Comparison of ENCODE assay signal across 18 cellular contexts in genomic region chr3:150344079-150344478, GRCh38.
"Had no signal": no experiment of that assay in that cellular context is flagged by ENCODE, and none has a peak within 500 bp of the region (broad histone marks: within the 10 kb centered on the region; RNA-seq: fewer than 3 reads in every experiment).

No MANE protein-coding gene starts in this region.

- H3K4me1 Mint-ChIP-seq: activated CD8-positive, alpha-beta memory T cell treated with anti-CD3 and anti-CD28 coated beads, Interleukin-2, amount 10 ng/mL, durations not matched to agents 7 days and 5 days; memory B cell; stimulated activated effector memory CD8-positive, alpha-beta T cell treated with anti-CD3 and anti-CD28 coated beads, Interleukin-12 subunit alpha, Interleukin-12 subunit beta, amount 100 ng/mL, for 72 hours; T-cell had no signal

- H3K4me3 ChIP-seq: cardiac muscle cell, left ventricle myocardium inferior, thyroid gland, vagina had no signal

- H3K36me3 ChIP-seq: cardiac muscle cell, left ventricle myocardium inferior, thyroid gland, vagina had no signal

- H3K9me3 Mint-ChIP-seq: activated CD4-positive, alpha-beta memory T cell treated with anti-CD3 and anti-CD28 coated beads for 36 hours; activated naive CD4-positive, alpha-beta T cell treated with anti-CD3 and anti-CD28 coated beads for 36 hours; activated T-helper 2 cell treated with anti-CD3 and anti-CD28 coated beads, Interferon-gamma antibody, Interleukin-2, Interleukin-4, amounts not matched to agents 10 μg/mL and 5 μg/mL and 100 μg/mL, durations not matched to agents 14 hours and 24 hours and 36 hours; memory B cell; natural killer cell treated with Interleukin-12 subunit alpha and Interleukin-12 subunit beta and Interleukin-15 and Interleukin-18, amount 100 ng/mL, for 72 hours; stimulated activated effector memory CD8-positive, alpha-beta T cell treated with anti-CD3 and anti-CD28 coated beads, Interleukin-12 subunit alpha, Interleukin-12 subunit beta, amount 100 ng/mL, for 72 hours; T-cell had no signal

- H3K27ac Mint-ChIP-seq: activated CD4-positive, alpha-beta memory T cell treated with anti-CD3 and anti-CD28 coated beads for 36 hours; activated CD8-positive, alpha-beta memory T cell treated with anti-CD3 and anti-CD28 coated beads, Interleukin-2, amount 10 ng/mL, durations not matched to agents 7 days and 5 days; activated naive CD4-positive, alpha-beta T cell treated with anti-CD3 and anti-CD28 coated beads for 36 hours; activated T-helper 2 cell treated with anti-CD3 and anti-CD28 coated beads, Interferon-gamma antibody, Interleukin-2, Interleukin-4, amounts not matched to agents 10 μg/mL and 5 μg/mL and 100 μg/mL, durations not matched to agents 14 hours and 24 hours and 36 hours; memory B cell; natural killer cell treated with Interleukin-12 subunit alpha and Interleukin-12 subunit beta and Interleukin-15 and Interleukin-18, amount 100 ng/mL, for 72 hours; stimulated activated effector memory CD8-positive, alpha-beta T cell treated with anti-CD3 and anti-CD28 coated beads, Interleukin-12 subunit alpha, Interleukin-12 subunit beta, amount 100 ng/mL, for 72 hours; T-cell had no signal

- H3K27me3 ChIP-seq: cardiac muscle cell, thyroid gland, vagina had no signal

- H3K9me3 ChIP-seq: left ventricle myocardium inferior, thyroid gland, vagina had no signal

- DNase-seq: activated CD4-positive, alpha-beta memory T cell treated with anti-CD3 and anti-CD28 coated beads for 36 hours; activated CD8-positive, alpha-beta memory T cell treated with anti-CD3 and anti-CD28 coated beads, Interleukin-2, amount 10 ng/mL, durations not matched to agents 7 days and 5 days; activated naive CD4-positive, alpha-beta T cell treated with anti-CD3 and anti-CD28 coated beads for 36 hours; activated T-cell treated with anti-CD3 and anti-CD28 coated beads, Interleukin-2, amount 50 U/mL, for 1 hour; hippocampal formation; kidney; left ventricle myocardium inferior; stimulated activated CD4-positive, alpha-beta T cell treated with anti-CD3 and anti-CD28 coated beads, Interleukin-12 subunit alpha, Interleukin-12 subunit beta, amount 100 ng/mL, for 4 hours; stimulated activated CD4-positive, alpha-beta T cell treated with anti-CD3 and anti-CD28 coated beads, Interleukin-2, amount 100 ng/mL, for 24 hours; T-cell; T-helper 9 cell; thyroid gland had no signal

- H3K4me3 Mint-ChIP-seq: activated CD4-positive, alpha-beta memory T cell treated with anti-CD3 and anti-CD28 coated beads for 36 hours; activated CD8-positive, alpha-beta memory T cell treated with anti-CD3 and anti-CD28 coated beads, Interleukin-2, amount 10 ng/mL, durations not matched to agents 7 days and 5 days; activated naive CD4-positive, alpha-beta T cell treated with anti-CD3 and anti-CD28 coated beads for 36 hours; memory B cell; natural killer cell treated with Interleukin-12 subunit alpha and Interleukin-12 subunit beta and Interleukin-15 and Interleukin-18, amount 100 ng/mL, for 72 hours; stimulated activated effector memory CD8-positive, alpha-beta T cell treated with anti-CD3 and anti-CD28 coated beads, Interleukin-12 subunit alpha, Interleukin-12 subunit beta, amount 100 ng/mL, for 72 hours; T-cell had no signal

- H3K27ac ChIP-seq: cardiac muscle cell, left ventricle myocardium inferior, vagina had no signal

- H3K36me3 Mint-ChIP-seq: activated CD4-positive, alpha-beta memory T cell treated with anti-CD3 and anti-CD28 coated beads for 36 hours; activated CD8-positive, alpha-beta memory T cell treated with anti-CD3 and anti-CD28 coated beads, Interleukin-2, amount 10 ng/mL, durations not matched to agents 7 days and 5 days; memory B cell; natural killer cell treated with Interleukin-12 subunit alpha and Interleukin-12 subunit beta and Interleukin-15 and Interleukin-18, amount 100 ng/mL, for 72 hours; stimulated activated effector memory CD8-positive, alpha-beta T cell treated with anti-CD3 and anti-CD28 coated beads, Interleukin-12 subunit alpha, Interleukin-12 subunit beta, amount 100 ng/mL, for 72 hours; T-cell had no signal
